In genomic region chr12:79983969-79984629, GRCh38 we compare ENCODE assay signal across 1 cellular context.
TF ChIP-seq lines count a peak whose summit lies in the region.

No MANE protein-coding gene starts in this region.

TF ChIP-seq in GM23338, 12 proteins besides CTCF, POLR2A, EP300 and RAD21 (continued from another document):
- no peak for TF ChIP-seq ZNF462 (CRISPR knock-in tag; IDR thresholded peaks at IDR 0.05)
- no peak for TF ChIP-seq JUNB (IDR thresholded peaks at IDR 0.05; ENCODE audit: unreplicated experiment)
TF ChIP-seq in GM23338: peak in this region for 0.
